In genomic region chr17:3666516-3666915, GRCh38 we compare ENCODE assay signal across 9 cellular contexts. TPM values are rescaled to one million over a fixed set of nuclear protein-coding genes. Genes with fewer than 3 reads are reported as not detected.
A peak's percentile ranks its signal among the peaks of the same experiment; 100 is the strongest.
DNase-seq lines count a peak whose midpoint lies in the region; ATAC-seq, FAIRE-seq and TF ChIP-seq lines count a peak whose summit lies in the region.
"Had no signal": no experiment of that assay in that cellular context is flagged by ENCODE, and none has a peak within 500 bp of the region (broad histone marks: within the 10 kb centered on the region; RNA-seq: fewer than 3 reads in every experiment).

No MANE protein-coding gene starts in this region.

- H3K36me3 Mint-ChIP-seq in effector memory CD8-positive, alpha-beta T cell (ENCODE audit: insufficient read depth), result peaks cover 26% of the 10 kb centered on the region

- peaks cover 30% of the 10 kb centered on the region for H3K79me2 ChIP-seq in neural cell (replicated peaks; ENCODE audit: insufficient read depth, low read length)

- no peak overlapping the region for H3K27ac Mint-ChIP-seq in effector memory CD8-positive, alpha-beta T cell

- no peak for TF ChIP-seq EP300 in A549 (IDR thresholded peaks at IDR 0.05)
- no peak for TF ChIP-seq EP300 in neural cell (conservative IDR thresholded peaks at IDR 0.05; ENCODE audit: poor library complexity, severe bottlenecking)

- no peaks in the 10 kb centered on the region for H3K27me3 ChIP-seq in HUES6 (ENCODE audit: control insufficient read depth, insufficient read depth, low read length)
- no peaks in the 10 kb centered on the region for H3K27me3 ChIP-seq in neural cell (ENCODE audit: insufficient read depth, low read depth, low read length)

- peaks cover 19 to 24% of the 10 kb centered on the region in 2 donors for H3K4me1 Mint-ChIP-seq in effector memory CD8-positive, alpha-beta T cell (ENCODE audit: low read depth in 2 of 2)

- H3K36me3 ChIP-seq in HUES6 (ENCODE audit: control insufficient read depth, insufficient read depth, low read length) (peaks cover 28% of the 10 kb centered on the region), neural cell (ENCODE audit: insufficient read depth, low read length) (no peaks in the 10 kb centered on the region)

- H3K4me2 ChIP-seq in A549, result peak overlapping the region; percentile 88
- H3K4me2 ChIP-seq in neural cell (ENCODE audit: low read length), result no peak overlapping the region

- H3K4me3 ChIP-seq in A549 (peak overlapping the region; percentile 82), HUES6 (ENCODE audit: low read depth, low read length) (0 out of 2 replicates have a peak overlapping the region, but pooled peaks have one; percentile 6), neural cell (ENCODE audit: low read length) (peak overlapping the region; percentile 100), lower leg skin (ENCODE audit: low read depth, poor library complexity, severe bottlenecking) (no peak overlapping the region)

- H3K9ac ChIP-seq in HUES6 (ENCODE audit: low read length) (peak overlapping the region; percentile 24), neural cell (ENCODE audit: low read length) (no peak overlapping the region)

- no peaks in the 10 kb centered on the region for H3F3A ChIP-seq in neural cell (ENCODE audit: insufficient read depth, low read length, poor library complexity, severe bottlenecking)

- H3K27me3 Mint-ChIP-seq in effector memory CD8-positive, alpha-beta T cell, result no peaks in the 10 kb centered on the region

- no peak for TF ChIP-seq CTCF in A549 (IDR thresholded peaks at IDR 0.05)
- no peak for TF ChIP-seq CTCF in neural cell (IDR thresholded peaks at IDR 0.05; ENCODE audit: poor library complexity, severe bottlenecking)
- TF ChIP-seq CTCF in lower leg skin (IDR thresholded peaks at IDR 0.05), result no peak

- peak overlapping the region; percentile 5 to 50 for H3K4me3 Mint-ChIP-seq in effector memory CD8-positive, alpha-beta T cell

- H3K9me3 Mint-ChIP-seq in effector memory CD8-positive, alpha-beta T cell, result no peaks in the 10 kb centered on the region

- H3K4me1 ChIP-seq in A549 (peaks cover 25% of the 10 kb centered on the region), HUES6 (ENCODE audit: control insufficient read depth, insufficient read depth, low read length) (peaks cover 6% of the 10 kb centered on the region)

- no peak overlapping the region for H2AFZ ChIP-seq in neural cell (ENCODE audit: low read depth, low read length)

- no peak for TF ChIP-seq POLR2A in A549 (IDR thresholded peaks at IDR 0.05; ENCODE audit: low read length)
- TF ChIP-seq POLR2A in lower leg skin (IDR thresholded peaks at IDR 0.05), result no peak

- H3K9me3 ChIP-seq in A549 (no peaks in the 10 kb centered on the region), HUES6 (ENCODE audit: control insufficient read depth, insufficient read depth, low read depth, low read length) (no peaks in the 10 kb centered on the region), neural cell (ENCODE audit: low read length) (no peaks in the 10 kb centered on the region)

- ATAC-seq in A549, result no peak
- ATAC-seq in effector memory CD8-positive, alpha-beta T cell (replicated peaks), result no peak
- no peak for ATAC-seq in HG02678 (IDR thresholded peaks at IDR 0.05; ENCODE audit: unreplicated experiment)

- CTCF ChIA-PET in A549 (lab: Yijun Ruan, JAX), result interaction anchor here (0.8 to 2.6 kb wide), 5 partner anchors 9 to 618 kb away, joined by 3 to 10 read pairs (median 6); no protein-coding TSS in a partner anchor

- H3K27ac ChIP-seq in A549 (peak overlapping the region; percentile 94), HUES6 (ENCODE audit: low read depth, low read length) (no peak overlapping the region), neural cell (ENCODE audit: low read length) (no peak overlapping the region)

- TF ChIP-seq RAD21 in A549 (conservative IDR thresholded peaks at IDR 0.05 in 1 of 2, IDR thresholded peaks at IDR 0.05 in 1 of 2), result no peak
- TF ChIP-seq RAD21 in neural cell (conservative IDR thresholded peaks at IDR 0.05), result no peak

- no peaks in the 10 kb centered on the region for H3K9me2 ChIP-seq in neural cell (ENCODE audit: insufficient read depth, low read length)

- no peak for FAIRE-seq in A549 (lab: Jason Lieb, UNC)

- 90% methylated on average over 6 of the region's 6 CpGs for WGBS in A549 (ENCODE audit: missing lambda C conversion rate)
- 42 to 51% methylated on average over 6 of the region's 6 CpGs for WGBS in lower leg skin, 2 donors

- no peak for DNase-seq in A549 (ENCODE audit: low read depth in 1 of 2, low spot score in 1 of 2)
- no peak for DNase-seq in effector memory CD8-positive, alpha-beta T cell
- DNase-seq in RPMI8226, result no peak
- DNase-seq in NCI-H82 treated with DMSO at 0.1 percent for 48 hours (lab: John Stamatoyannopoulos, UW; ENCODE audit: unreplicated experiment), result no peak
- no peak for DNase-seq in lower leg skin (ENCODE audit: low spot score in 2 of 2)
- DNase-seq: activated T-cell treated with anti-CD3 and anti-CD28 coated beads for 4 hours had no signal

- POLR2A ChIA-PET in A549 (lab: Yijun Ruan, JAX), result interaction anchor here (1.4 to 2.7 kb wide), 3 partner anchors 16 to 57 kb away, joined by 4 to 24 read pairs (median 17); partner anchors contain the start of genes CTNS, HASPIN and SHPK

- no peaks in the 10 kb centered on the region for H4K20me1 ChIP-seq in neural cell (ENCODE audit: insufficient read depth)

- intact Hi-C loops in lower leg skin (cut with DNase I; ENCODE audit: low total_unique reads), result no loop called here

TF ChIP-seq in A549, 52 proteins besides CTCF, POLR2A, EP300 and RAD21 (continues in another document):
- TF ChIP-seq GATA3 (IDR thresholded peaks at IDR 0.05; ENCODE audit: borderline replicate concordance) (no peak), NFE2L2 (conservative IDR thresholded peaks at IDR 0.05; ENCODE audit: low read length) (no peak), EHF (CRISPR knock-in tag; IDR thresholded peaks at IDR 0.05) (no peak), NR3C1 (IDR thresholded peaks at IDR 0.05) (no peak), HES2 (IDR thresholded peaks at IDR 0.05) (no peak), HOXB13 (CRISPR knock-in tag; IDR thresholded peaks at IDR 0.05; ENCODE audit: low read depth) (no peak)

TF ChIP-seq in neural cell, 6 proteins besides CTCF, POLR2A, EP300 and RAD21:
- TF ChIP-seq MXI1 (conservative IDR thresholded peaks at IDR 0.05; ENCODE audit: poor library complexity, severe bottlenecking) (no peak), EZH2 (IDR thresholded peaks at IDR 0.05; ENCODE audit: borderline replicate concordance, insufficient read depth, low read length, poor library complexity, severe bottlenecking) (no peak), SMC3 (conservative IDR thresholded peaks at IDR 0.05; ENCODE audit: poor library complexity) (no peak), POLR2AphosphoS5 (IDR thresholded peaks at IDR 0.05) (no peak)
TF ChIP-seq in neural cell: peak in this region for 0.

RNA-seq across cellular contexts. Expression of gene TAX1BP3, which starts 1.9 kb away (rescaled TPM):
- polyA plus RNA-seq in A549 (2011; rRNA removed), result 89.1 and 122 TPM in 2 replicates
- polyA plus RNA-seq in A549 (2012; cell fraction: cytosol; rRNA removed), result 172 and 239 TPM in 2 replicates
- 185 and 192 TPM in 2 replicates for polyA plus RNA-seq in A549 (2012; cell fraction: nucleus; rRNA removed)
- polyA plus RNA-seq in A549 (2017; fragmentation: RNase III; extraction: RNeasy Plus Mini Kit Qiagen cat#74134 plus additional on column Dnase treatment), result 229 to 234 TPM (median 233 TPM) in 3 replicates
- polyA minus RNA-seq in A549 (2011; rRNA and poly(A)+ RNA removed), result 92.7 and 105 TPM in 2 replicates
- 79.2 and 82.8 TPM in 2 replicates for polyA plus RNA-seq in neural cell
- 42.7 and 48.9 TPM in 2 replicates for polyA minus RNA-seq in neural cell
- 100 to 1,000 TPM in 3 of 4 donors, 10 to 100 TPM in 1; 90.5 to 181 (median 153) TPM for total RNA-seq in lower leg skin

RNA-seq across cellular contexts. Expression of gene EMC6, which starts 2.1 kb away (rescaled TPM):
- polyA plus RNA-seq in A549 (2011; rRNA removed), result 53.3 and 68.3 TPM in 2 replicates
- 167 and 256 TPM in 2 replicates for polyA plus RNA-seq in A549 (2012; cell fraction: cytosol; rRNA removed)
- polyA plus RNA-seq in A549 (2012; cell fraction: nucleus; rRNA removed), result 139 and 184 TPM in 2 replicates
- 109 to 122 TPM (median 115 TPM) in 3 replicates for polyA plus RNA-seq in A549 (2017; fragmentation: RNase III; extraction: RNeasy Plus Mini Kit Qiagen cat#74134 plus additional on column Dnase treatment)
- 17.1 and 18.5 TPM in 2 replicates for polyA minus RNA-seq in A549 (2011; rRNA and poly(A)+ RNA removed)
- polyA plus RNA-seq in neural cell, result 61.7 and 87.8 TPM in 2 replicates
- 22.8 and 30.9 TPM in 2 replicates for polyA minus RNA-seq in neural cell
- 10 to 100 TPM in 2 of 4 donors, 1 to 10 TPM in 2; 5.6 to 19.3 (median 10.6) TPM for total RNA-seq in lower leg skin

RNA-seq across cellular contexts. Expression of gene P2RX5, which starts 29.4 kb away (rescaled TPM):
- polyA plus RNA-seq in A549 (2011; rRNA removed) (7.8 and 12.2 TPM in 2 replicates), A549 (2017; fragmentation: RNase III; extraction: RNeasy Plus Mini Kit Qiagen cat#74134 plus additional on column Dnase treatment) (10.6 to 13.3 TPM (median 11.8 TPM) in 3 replicates), neural cell (7.0 and 9.0 TPM in 2 replicates)
- polyA plus RNA-seq in A549 (2012; cell fraction: cytosol; rRNA removed), result 14.5 and 17.4 TPM in 2 replicates
- polyA plus RNA-seq in A549 (2012; cell fraction: nucleus; rRNA removed), result 30.8 and 32.3 TPM in 2 replicates
- polyA minus RNA-seq in A549 (2011; rRNA and poly(A)+ RNA removed), result 10.5 and 12.9 TPM in 2 replicates
- 1.9 and 2.8 TPM in 2 replicates for polyA minus RNA-seq in neural cell
- under 1 TPM in 1 of 4 donors, not detected in 3; 0.89 TPM for total RNA-seq in lower leg skin

RNA-seq across cellular contexts. Expression of gene CTNS, which starts 30.0 kb away (rescaled TPM):
- polyA plus RNA-seq in A549 (2011; rRNA removed) (6.5 and 7.4 TPM in 2 replicates), A549 (2017; fragmentation: RNase III; extraction: RNeasy Plus Mini Kit Qiagen cat#74134 plus additional on column Dnase treatment) (15.5 to 20.3 TPM (median 16.3 TPM) in 3 replicates), neural cell (8.8 and 14.2 TPM in 2 replicates)
- polyA plus RNA-seq in A549 (2012; cell fraction: cytosol; rRNA removed), result 7.4 and 10.3 TPM in 2 replicates
- polyA plus RNA-seq in A549 (2012; cell fraction: nucleus; rRNA removed), result 12.8 and 15.7 TPM in 2 replicates
- 5.7 and 6.9 TPM in 2 replicates for polyA minus RNA-seq in A549 (2011; rRNA and poly(A)+ RNA removed)
- polyA minus RNA-seq in neural cell, result 10.5 and 15.3 TPM in 2 replicates
- total RNA-seq in lower leg skin, result 10 to 100 TPM; 23.7 to 40.0 (median 29.6) TPM

RNA-seq across cellular contexts. Expression of gene SHPK, which starts 30.5 kb away (rescaled TPM):
- polyA plus RNA-seq in A549 (2011; rRNA removed), result 10.7 and 13.4 TPM in 2 replicates
- 15.7 and 19.9 TPM in 2 replicates for polyA plus RNA-seq in A549 (2012; cell fraction: cytosol; rRNA removed)
- 29.1 and 32.1 TPM in 2 replicates for polyA plus RNA-seq in A549 (2012; cell fraction: nucleus; rRNA removed)
- polyA plus RNA-seq in A549 (2017; fragmentation: RNase III; extraction: RNeasy Plus Mini Kit Qiagen cat#74134 plus additional on column Dnase treatment), result 9.5 to 11.2 TPM (median 10.9 TPM) in 3 replicates
- polyA minus RNA-seq in A549 (2011; rRNA and poly(A)+ RNA removed), result 24.3 TPM in 2 replicates
- polyA plus RNA-seq in neural cell, result 14.3 and 15.6 TPM in 2 replicates
- 25.1 and 28.2 TPM in 2 replicates for polyA minus RNA-seq in neural cell
- total RNA-seq in lower leg skin, result 10 to 100 TPM; 18.2 to 30.3 (median 23.1) TPM

Comparison
In these comparisons a context has a peak if more than half of its experiments do, and no peak if none do; other contexts are left out.
1. H3K27ac ChIP-seq: peak in A549 (2 of 2); none in HUES6 (single experiment) and neural cell (single experiment).